Comparison of ENCODE assay signal across 31 cellular contexts in genomic region chr6:104986625-104987024, GRCh38. TPM values are rescaled to one million over a fixed set of nuclear protein-coding genes. Genes with fewer than 3 reads are reported as not detected.
"Had no signal": no experiment of that assay in that cellular context is flagged by ENCODE, and none has a peak within 500 bp of the region (broad histone marks: within the 10 kb centered on the region; RNA-seq: fewer than 3 reads in every experiment).

No MANE protein-coding gene starts in this region.

- DNase-seq: activated CD4-positive, alpha-beta memory T cell treated with anti-CD3 and anti-CD28 coated beads, Interleukin-2, amount 10 ng/mL, durations not matched to agents 7 days and 5 days; activated CD4-positive, alpha-beta T cell treated with anti-CD3 and anti-CD28 coated beads for 1 hour; activated CD4-positive, alpha-beta T cell treated with anti-CD3 and anti-CD28 coated beads for 4 hours; activated CD4-positive, alpha-beta T cell treated with anti-CD3 and anti-CD28 coated beads, Interleukin-2, amount 10 ng/mL, durations not matched to agents 7 days and 5 days; activated CD4-positive, alpha-beta T cell treated with anti-CD3 and anti-CD28 coated beads, Interleukin-2, amount 50 U/mL, for 4 hours; activated CD8-positive, alpha-beta memory T cell treated with anti-CD3 and anti-CD28 coated beads, Interleukin-2, amount 50 U/mL, for 48 hours; activated gamma-delta T cell; activated naive CD4-positive, alpha-beta T cell; activated naive CD4-positive, alpha-beta T cell treated with anti-CD3 and anti-CD28 coated beads, Interleukin-2, amount 10 ng/mL, durations not matched to agents 7 days and 5 days; activated naive CD8-positive, alpha-beta T cell treated with anti-CD3 and anti-CD28 coated beads, Interleukin-2, amount 10 ng/mL, durations not matched to agents 7 days and 5 days; activated T-cell treated with anti-CD3 and anti-CD28 coated beads for 4 hours; activated T-cell treated with anti-CD3 and anti-CD28 coated beads, Interleukin-2, amount 50 U/mL, for 24 hours; activated T-cell treated with anti-CD3 and anti-CD28 coated beads, Interleukin-2, amount 50 U/mL, for 72 hours; brain microvascular endothelial cell; caudate nucleus; cerebellar nuclear complex; colonic mucosa; effector CD8-positive, alpha-beta T cell; esophagus squamous epithelium; foreskin melanocyte; T-helper 2 cell had no signal

- H3K4me3 Mint-ChIP-seq: activated CD4-positive, alpha-beta memory T cell treated with anti-CD3 and anti-CD28 coated beads, Interleukin-2, amount 10 ng/mL, durations not matched to agents 7 days and 5 days; activated CD4-positive, alpha-beta T cell treated with anti-CD3 and anti-CD28 coated beads, Interleukin-2, amount 10 ng/mL, durations not matched to agents 7 days and 5 days; activated naive CD4-positive, alpha-beta T cell treated with anti-CD3 and anti-CD28 coated beads, Interleukin-2, amount 10 ng/mL, durations not matched to agents 7 days and 5 days; activated naive CD8-positive, alpha-beta T cell treated with anti-CD3 and anti-CD28 coated beads, Interleukin-2, amount 10 ng/mL, durations not matched to agents 7 days and 5 days; activated T-cell treated with anti-CD3 and anti-CD28 coated beads, Interleukin-2, amount 50 U/mL, for 24 hours; activated T-cell treated with anti-CD3 and anti-CD28 coated beads, Interleukin-2, amount 50 U/mL, for 72 hours had no signal

- H3K9me3 ChIP-seq: colonic mucosa, esophagus squamous epithelium, gastroesophageal sphincter had no signal

- H3K36me3 ChIP-seq: brain microvascular endothelial cell, colonic mucosa, esophagus squamous epithelium, gastroesophageal sphincter had no signal

- H3K27ac Mint-ChIP-seq: activated CD4-positive, alpha-beta memory T cell treated with anti-CD3 and anti-CD28 coated beads, Interleukin-2, amount 10 ng/mL, durations not matched to agents 7 days and 5 days; activated CD4-positive, alpha-beta T cell treated with anti-CD3 and anti-CD28 coated beads, Interleukin-2, amount 10 ng/mL, durations not matched to agents 7 days and 5 days; activated naive CD4-positive, alpha-beta T cell treated with anti-CD3 and anti-CD28 coated beads, Interleukin-2, amount 10 ng/mL, durations not matched to agents 7 days and 5 days; activated naive CD4-positive, alpha-beta T cell treated with anti-CD3 and anti-CD28 coated beads, Interleukin-2, amount 50 U/mL, for 72 hours; activated naive CD8-positive, alpha-beta T cell treated with anti-CD3 and anti-CD28 coated beads, Interleukin-2, amount 10 ng/mL, durations not matched to agents 7 days and 5 days; activated T-cell treated with anti-CD3 and anti-CD28 coated beads, Interleukin-2, amount 50 U/mL, for 24 hours; activated T-cell treated with anti-CD3 and anti-CD28 coated beads, Interleukin-2, amount 50 U/mL, for 72 hours had no signal

- H3K4me1 ChIP-seq: colonic mucosa, esophagus squamous epithelium, gastroesophageal sphincter had no signal

- H3K27me3 ChIP-seq: brain microvascular endothelial cell, colonic mucosa, esophagus squamous epithelium, gastroesophageal sphincter had no signal

- H3K4me3 ChIP-seq: colonic mucosa, esophagus squamous epithelium, gastroesophageal sphincter had no signal

- H3K4me1 Mint-ChIP-seq: activated CD4-positive, alpha-beta memory T cell treated with anti-CD3 and anti-CD28 coated beads, Interleukin-2, amount 10 ng/mL, durations not matched to agents 7 days and 5 days; activated CD4-positive, alpha-beta T cell treated with anti-CD3 and anti-CD28 coated beads, Interleukin-2, amount 10 ng/mL, durations not matched to agents 7 days and 5 days; activated naive CD4-positive, alpha-beta T cell treated with anti-CD3 and anti-CD28 coated beads, Interleukin-2, amount 10 ng/mL, durations not matched to agents 7 days and 5 days; activated naive CD8-positive, alpha-beta T cell treated with anti-CD3 and anti-CD28 coated beads, Interleukin-2, amount 10 ng/mL, durations not matched to agents 7 days and 5 days had no signal

- ATAC-seq: activated naive CD4-positive, alpha-beta T cell treated with anti-CD3 and anti-CD28 coated beads, Interleukin-2, amount 50 U/mL, for 72 hours; activated T-cell treated with anti-CD3 and anti-CD28 coated beads, Interleukin-2, amount 50 U/mL, for 72 hours; gastroesophageal sphincter had no signal

- H3K36me3 Mint-ChIP-seq: activated naive CD4-positive, alpha-beta T cell treated with anti-CD3 and anti-CD28 coated beads, Interleukin-2, amount 10 ng/mL, durations not matched to agents 7 days and 5 days; activated naive CD4-positive, alpha-beta T cell treated with anti-CD3 and anti-CD28 coated beads, Interleukin-2, amount 50 U/mL, for 72 hours; activated naive CD8-positive, alpha-beta T cell treated with anti-CD3 and anti-CD28 coated beads, Interleukin-2, amount 10 ng/mL, durations not matched to agents 7 days and 5 days had no signal

- H3K27ac ChIP-seq: brain microvascular endothelial cell, colonic mucosa, epithelial cell of prostate, esophagus squamous epithelium, gastroesophageal sphincter had no signal

- FAIRE-seq: astrocyte, bronchial epithelial cell, endometrium, endothelial cell of umbilical vein had no signal

- H3K27me3 Mint-ChIP-seq: activated CD4-positive, alpha-beta T cell treated with anti-CD3 and anti-CD28 coated beads, Interleukin-2, amount 10 ng/mL, durations not matched to agents 7 days and 5 days; activated naive CD4-positive, alpha-beta T cell treated with anti-CD3 and anti-CD28 coated beads, Interleukin-2, amount 10 ng/mL, durations not matched to agents 7 days and 5 days had no signal

- H3K9me3 Mint-ChIP-seq: activated CD4-positive, alpha-beta memory T cell treated with anti-CD3 and anti-CD28 coated beads, Interleukin-2, amount 10 ng/mL, durations not matched to agents 7 days and 5 days; activated CD4-positive, alpha-beta T cell treated with anti-CD3 and anti-CD28 coated beads, Interleukin-2, amount 10 ng/mL, durations not matched to agents 7 days and 5 days; activated naive CD4-positive, alpha-beta T cell treated with anti-CD3 and anti-CD28 coated beads, Interleukin-2, amount 10 ng/mL, durations not matched to agents 7 days and 5 days; activated naive CD4-positive, alpha-beta T cell treated with anti-CD3 and anti-CD28 coated beads, Interleukin-2, amount 50 U/mL, for 72 hours; activated naive CD8-positive, alpha-beta T cell treated with anti-CD3 and anti-CD28 coated beads, Interleukin-2, amount 10 ng/mL, durations not matched to agents 7 days and 5 days; activated T-cell treated with anti-CD3 and anti-CD28 coated beads, Interleukin-2, amount 50 U/mL, for 24 hours; activated T-cell treated with anti-CD3 and anti-CD28 coated beads, Interleukin-2, amount 50 U/mL, for 72 hours had no signal

RNA-seq across cellular contexts. Expression of gene LIN28B, which starts 29.7 kb away (rescaled TPM):
- total RNA-seq: activated CD4-positive, alpha-beta memory T cell treated with anti-CD3 and anti-CD28 coated beads, Interleukin-2, amount 10 ng/mL, durations not matched to agents 7 days and 5 days; activated CD4-positive, alpha-beta T cell treated with anti-CD3 and anti-CD28 coated beads, Interleukin-2, amount 10 ng/mL, durations not matched to agents 7 days and 5 days; activated naive CD4-positive, alpha-beta T cell treated with anti-CD3 and anti-CD28 coated beads, Interleukin-2, amount 50 U/mL, for 72 hours; activated naive CD8-positive, alpha-beta T cell treated with anti-CD3 and anti-CD28 coated beads, Interleukin-2, amount 10 ng/mL, durations not matched to agents 7 days and 5 days; activated T-cell treated with anti-CD3 and anti-CD28 coated beads, Interleukin-2, amount 50 U/mL, for 72 hours; bronchial epithelial cell; endothelial cell of umbilical vein; esophagus squamous epithelium; fibroblast of lung; gastroesophageal sphincter; T-helper 1 cell treated with Interleukin-12 subunit alpha and Interleukin-12 subunit beta and Interleukin-4 antibody, amounts not matched to agents 30 ng/mL and 1 ng/mL, for 36 hours had no signal
- polyA plus RNA-seq: endothelial cell of umbilical vein, esophagus, fibroblast of lung had no signal
